9 cellular contexts compared by ENCODE assay signal in the genomic region with DNA sequence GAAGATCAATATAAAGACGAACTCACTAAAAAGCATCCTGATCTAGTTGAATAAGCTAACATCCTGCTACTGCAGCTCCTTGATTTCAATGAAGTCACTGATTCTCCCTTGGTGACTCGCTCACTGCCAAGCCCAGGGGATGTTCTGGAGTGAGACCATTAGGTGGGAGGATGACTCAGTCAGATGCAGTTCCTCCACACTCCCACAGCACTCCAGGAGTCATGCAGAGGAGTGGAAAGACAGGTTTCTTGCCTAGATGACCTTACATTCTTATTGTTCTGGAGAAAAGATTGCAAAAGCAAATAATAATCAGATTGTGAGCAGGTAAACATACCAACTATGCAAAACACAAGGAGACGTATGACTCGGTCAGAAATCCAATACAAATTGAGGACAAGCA. TPM values are rescaled to one million over a fixed set of nuclear protein-coding genes. Genes with fewer than 3 reads are reported as not detected.
DNase-seq lines count a peak whose midpoint lies in the region; ATAC-seq and TF ChIP-seq lines count a peak whose summit lies in the region.
"Had no signal": no experiment of that assay in that cellular context is flagged by ENCODE, and none has a peak within 500 bp of the region (broad histone marks: within the 10 kb centered on the region; RNA-seq: fewer than 3 reads in every experiment).

No MANE protein-coding gene starts in this region.

- H3K36me3 ChIP-seq in adipocyte (ENCODE audit: control insufficient read depth, insufficient read depth, low read length, severe bottlenecking) (no peaks in the 10 kb centered on the region), lung (ENCODE audit: control insufficient read depth in 2 of 2, insufficient read depth in 2 of 2, low read length in 2 of 2) (no peaks in the 10 kb centered on the region), left ventricle myocardium inferior (no peaks in the 10 kb centered on the region)

- H3K4me1 ChIP-seq in adipocyte (ENCODE audit: control insufficient read depth, insufficient read depth, low read length) (peaks cover 8% of the 10 kb centered on the region), lung (ENCODE audit: control insufficient read depth in 2 of 2, insufficient read depth in 2 of 2, low read length in 2 of 2) (peaks cover 0 to 2% of the 10 kb centered on the region in 2 donors), left ventricle myocardium inferior (no peaks in the 10 kb centered on the region)

- intact Hi-C loops in left ventricle myocardium inferior (cut with micrococcal nuclease), result no loop called here

- DNase-seq in AG04449 (ENCODE audit: low read depth, low spot score), result peak; percentile 51
- DNase-seq in HCEC 1CT, result peak; percentile 59
- peak; percentile 57 for DNase-seq in adipocyte (ENCODE audit: low read depth)
- DNase-seq in lung (ENCODE audit: low spot score), result peak; percentile 49
- no peak for DNase-seq in GM19238 (ENCODE audit: insufficient read length, low spot score)
- no peak for DNase-seq in NCI-H2107 (lab: John Stamatoyannopoulos, UW)
- no peak for DNase-seq in left ventricle myocardium inferior
- DNase-seq: Kasumi-1 had no signal

- 71 to 79% methylated on average over 4 of the region's 4 CpGs for WGBS in lung, 2 donors

- no peaks in the 10 kb centered on the region for H3K27me3 ChIP-seq in adipocyte (replicated peaks; ENCODE audit: control insufficient read depth, insufficient read depth, low read length)
- no peaks in the 10 kb centered on the region for H3K27me3 ChIP-seq in lung (ENCODE audit: control insufficient read depth, insufficient read depth)
- no peaks in the 10 kb centered on the region for H3K27me3 ChIP-seq in left ventricle myocardium inferior (ENCODE audit: low read depth)

- H3K4me3 ChIP-seq in AG04449 (ENCODE audit: low read depth, low read length) (no peak overlapping the region), adipocyte (ENCODE audit: low read length) (no peak overlapping the region), lung (no peak overlapping the region), left ventricle myocardium inferior (no peak overlapping the region)

- no peak overlapping the region for H3K9ac ChIP-seq in adipocyte (ENCODE audit: low read length)

- TF ChIP-seq CTCF in AG04449 (IDR thresholded peaks at IDR 0.05; ENCODE audit: insufficient read depth, low read length, missing control alignments) (no peak), lung (IDR thresholded peaks at IDR 0.05; ENCODE audit: control extremely low read depth, extremely low read depth) (no peak), left ventricle myocardium inferior (IDR thresholded peaks at IDR 0.05; ENCODE audit: borderline replicate concordance) (no peak)

- H3K9me3 ChIP-seq in adipocyte (ENCODE audit: control insufficient read depth, low read length), result no peaks in the 10 kb centered on the region
- H3K9me3 ChIP-seq in lung (ENCODE audit: control insufficient read depth in 2 of 2, insufficient read depth in 1 of 2, low read length in 1 of 2), result peaks cover 0 to 2% of the 10 kb centered on the region in 2 donors
- H3K9me3 ChIP-seq in left ventricle myocardium inferior (replicated peaks), result no peaks in the 10 kb centered on the region

- POLR2A ChIA-PET in AG04449 (lab: Yijun Ruan, JAX), result no interaction called here

- CTCF ChIA-PET in AG04449 (lab: Yijun Ruan, JAX), result interaction anchor here (0.8 to 6.2 kb wide), 4 partner anchors 9 to 102 kb away, joined by 3 to 60 read pairs (median 3); no protein-coding TSS in a partner anchor

- no peak overlapping the region for H3K27ac ChIP-seq in lung (ENCODE audit: low read depth in 1 of 2, low read length in 1 of 2)
- no peak overlapping the region for H3K27ac ChIP-seq in left ventricle myocardium inferior (replicated peaks)

- peak; percentile 74 for ATAC-seq in lung (ENCODE audit: insufficient read depth, low FRiP score)
- ATAC-seq in HG03159 (IDR thresholded peaks at IDR 0.05; ENCODE audit: unreplicated experiment), result no peak

RNA-seq across cellular contexts. Expression of a gene that starts 15.3 kb away (rescaled TPM):
- total RNA-seq in lung (1 to 10 TPM; 1.9 to 2.8 TPM), left ventricle myocardium inferior (0.27 TPM)
- under 1 TPM; 0.54 to 0.55 TPM for polyA plus RNA-seq in lung

Comparison
In these comparisons a context has a peak if more than half of its experiments do, and no peak if none do; other contexts are left out.
1. DNase-seq: peak in AG04449 (single experiment), HCEC 1CT (single experiment), adipocyte (single experiment) and lung (single experiment); none in GM19238 (single experiment), NCI-H2107 (single experiment) and left ventricle myocardium inferior (single experiment).